Comparison of ENCODE assay signal across 8 cellular contexts in the genomic region with DNA sequence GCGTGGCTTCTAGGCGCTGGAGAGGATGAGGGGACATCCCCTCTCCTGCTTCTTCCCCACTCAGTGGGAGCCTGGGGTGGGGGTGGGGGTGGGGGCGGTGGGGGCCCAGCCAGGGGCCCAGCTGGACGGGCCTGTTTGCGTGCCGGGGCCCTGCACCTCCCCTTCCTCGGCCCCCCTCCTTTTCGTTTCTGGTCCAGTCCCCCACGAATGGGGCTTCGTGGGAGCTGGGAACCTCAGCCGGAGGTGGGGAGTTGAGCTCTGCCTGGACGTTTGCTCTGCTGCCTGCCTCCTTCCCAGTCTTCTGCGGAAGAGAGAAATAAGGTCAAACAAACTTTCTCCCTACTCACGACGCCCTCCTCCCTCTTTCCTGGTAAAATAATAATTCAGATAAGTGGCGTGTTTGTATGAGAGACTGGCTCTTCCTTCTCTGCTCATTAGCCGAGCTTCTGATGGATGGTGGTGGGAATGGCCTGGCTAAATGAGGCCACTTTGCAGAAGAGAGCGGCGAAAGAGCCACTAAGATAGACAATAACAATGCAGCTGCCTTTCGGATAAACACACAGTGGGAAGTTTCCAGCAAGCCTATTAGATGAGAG. TPM values are rescaled to one million over a fixed set of nuclear protein-coding genes. Genes with fewer than 3 reads are reported as not detected.
DNase-seq lines count a peak whose midpoint lies in the region; ATAC-seq and TF ChIP-seq lines count a peak whose summit lies in the region.

No MANE protein-coding gene starts in this region.

- peak overlapping the region; percentile 97 for H3K4me3 Mint-ChIP-seq in type B pancreatic cell

- H3K4me1 Mint-ChIP-seq in type B pancreatic cell (ENCODE audit: unreplicated experiment), result peaks cover 23% of the 10 kb centered on the region

- H3K9me3 ChIP-seq in mucosa of descending colon, result no peaks in the 10 kb centered on the region

- peak; percentile 45 for ATAC-seq in mucosa of descending colon
- ATAC-seq in GM21737 (IDR thresholded peaks at IDR 0.05; ENCODE audit: unreplicated experiment), result no peak

- no peaks in the 10 kb centered on the region for H3K27me3 Mint-ChIP-seq in type B pancreatic cell

- no peaks in the 10 kb centered on the region for H3K36me3 ChIP-seq in mucosa of descending colon (ENCODE audit: low read depth)

- peak; percentile 15 for DNase-seq in stimulated activated CD4-positive, alpha-beta T cell treated with anti-CD3 and anti-CD28 coated beads, Interleukin-12 subunit alpha, Interleukin-12 subunit beta, amount 100 ng/mL, for 4 hours
- no peak for DNase-seq in stimulated activated CD4-positive, alpha-beta T cell treated with anti-CD3 and anti-CD28 coated beads, Interleukin-2, amount 100 ng/mL, for 48 hours
- no peak for DNase-seq in Jurkat, Clone E6-1 (ENCODE audit: low read depth, low spot score)
- DNase-seq in epithelial cell of prostate (ENCODE audit: low read depth, low spot score) (no peak), mucosa of descending colon (peak in 2 of 3 donors; percentile 46 to 55), type B pancreatic cell (ENCODE audit: extremely low spot score, unreplicated experiment) (no peak)

- no peaks in the 10 kb centered on the region for H3K9me3 Mint-ChIP-seq in type B pancreatic cell

- TF ChIP-seq CTCF in VCaP (conservative IDR thresholded peaks at IDR 0.05), result no peak
- no peak for TF ChIP-seq CTCF in mucosa of descending colon (IDR thresholded peaks at IDR 0.05)
- no peak for TF ChIP-seq CTCF in type B pancreatic cell (conservative IDR thresholded peaks at IDR 0.05)

- peak overlapping the region; percentile 96 for H3K27ac Mint-ChIP-seq in type B pancreatic cell

- H3K4me3 ChIP-seq in Jurkat, Clone E6-1 (ENCODE audit: low read length), result peak overlapping the region; percentile 64
- H3K4me3 ChIP-seq in mucosa of descending colon, result peak overlapping the region; percentile 81

- peak overlapping the region; percentile 86 for H3K27ac ChIP-seq in VCaP
- peak overlapping the region; percentile 64 for H3K27ac ChIP-seq in epithelial cell of prostate

- H3K4me1 ChIP-seq in mucosa of descending colon (ENCODE audit: low read depth), result peaks cover 17% of the 10 kb centered on the region

- H3K36me3 Mint-ChIP-seq in type B pancreatic cell, result peaks cover 4% of the 10 kb centered on the region

- intact Hi-C loops in mucosa of descending colon (cut with DNase I, micrococcal nuclease), result no loop called here

RNA-seq across cellular contexts. Expression of gene MTA3, which starts 0.8 kb away (rescaled TPM):
- polyA plus RNA-seq in Jurkat, Clone E6-1 (2012; ENCODE audit: insufficient read depth, insufficient read length), result 52.7 TPM
- total RNA-seq in mucosa of descending colon (10 to 100 TPM; 44.8 to 58.9 (median 52.8) TPM), type B pancreatic cell (ENCODE audit: low replicate concordance) (49.4 and 59.7 TPM in 2 replicates)

Comparison
In these comparisons a context has a peak if more than half of its experiments do, and no peak if none do; other contexts are left out.
1. DNase-seq: peak in stimulated activated CD4-positive, alpha-beta T cell treated with anti-CD3 and anti-CD28 coated beads, Interleukin-12 subunit alpha, Interleukin-12 subunit beta, amount 100 ng/mL, for 4 hours (single experiment) and mucosa of descending colon (2 of 3); none in stimulated activated CD4-positive, alpha-beta T cell treated with anti-CD3 and anti-CD28 coated beads, Interleukin-2, amount 100 ng/mL, for 48 hours (0 of 2), Jurkat, Clone E6-1 (single experiment), epithelial cell of prostate (single experiment) and type B pancreatic cell (single experiment).